ENCODE assay signal across 24 cellular contexts in the genomic region with DNA sequence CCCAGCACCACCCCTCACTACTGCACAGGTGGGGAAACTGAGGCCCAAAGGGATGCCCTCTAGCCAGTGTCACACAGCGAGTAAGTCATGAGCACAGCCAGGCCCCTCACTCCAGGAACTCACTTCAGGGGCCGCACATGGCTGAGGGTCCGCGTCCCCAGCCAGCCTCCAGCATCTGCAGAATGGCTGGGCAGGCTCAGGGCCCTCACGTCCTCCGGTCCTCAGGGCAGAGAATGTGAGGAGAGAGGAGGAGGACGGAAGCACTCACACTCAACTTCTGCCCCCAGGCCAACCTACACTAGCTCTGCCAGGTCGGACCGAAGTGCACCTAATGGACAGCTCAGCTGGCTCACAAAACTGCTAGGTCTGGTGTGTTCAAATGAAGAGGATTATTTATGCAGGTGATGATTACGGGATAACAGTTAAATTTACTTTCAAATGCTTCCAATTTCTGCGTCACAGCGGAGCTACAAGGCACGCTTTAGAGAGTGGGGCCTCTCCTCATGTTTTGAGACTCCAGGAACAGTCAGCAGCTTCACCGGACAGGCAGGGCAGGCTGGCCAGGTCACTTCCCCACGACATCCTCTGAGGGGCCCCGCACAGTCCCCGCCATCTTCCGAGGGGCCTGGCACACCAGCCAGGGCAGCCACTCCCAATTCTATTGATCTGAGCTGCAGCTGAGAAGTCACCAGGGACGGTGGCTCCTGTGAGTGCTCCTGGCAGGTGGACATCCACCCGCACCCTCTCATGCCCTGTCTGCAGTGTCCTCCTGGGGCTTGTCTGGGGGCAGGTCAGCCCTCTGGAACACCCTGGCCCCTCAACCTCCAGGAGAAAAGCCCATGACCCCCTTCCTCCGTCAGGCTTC. TPM values are rescaled to one million over a fixed set of nuclear protein-coding genes. Genes with fewer than 3 reads are reported as not detected.
DNase-seq lines count a peak whose midpoint lies in the region; ATAC-seq and TF ChIP-seq lines count a peak whose summit lies in the region.
"Had no signal": no experiment of that assay in that cellular context is flagged by ENCODE, and none has a peak within 500 bp of the region (broad histone marks: within the 10 kb centered on the region; RNA-seq: fewer than 3 reads in every experiment).

No MANE protein-coding gene starts in this region.

- H3K4me3 ChIP-seq in hepatocyte (no peak overlapping the region), neuronal stem cell (ENCODE audit: low read length in 2 of 2) (no peak overlapping the region)
- H3K4me3 ChIP-seq: testis had no signal

- peaks cover 21% of the 10 kb centered on the region for H3K79me1 ChIP-seq in neuronal stem cell (ENCODE audit: low read depth, low read length)

- peak overlapping the region; percentile 90 for H3K18ac ChIP-seq in neuronal stem cell (ENCODE audit: low read length)

- DNase-seq in stimulated activated CD4-positive, alpha-beta T cell treated with anti-CD3 and anti-CD28 coated beads, Interleukin-4, amount 100 ng/mL, for 1 hour, result peak; percentile 0
- no peak for DNase-seq in stimulated activated CD4-positive, alpha-beta T cell treated with anti-CD3 and anti-CD28 coated beads, Interleukin-15, amount 100 ng/mL, for 24 hours
- DNase-seq in hepatocyte (ENCODE audit: low spot score), result no peak
- DNase-seq in neuronal stem cell (ENCODE audit: low spot score), result no peak
- no peak for DNase-seq in activated T-helper 2 cell treated with anti-CD3 and anti-CD28 coated beads, Interferon-gamma antibody, Interleukin-2, Interleukin-4, amounts not matched to agents 10 μg/mL and 5 μg/mL and 100 μg/mL, durations not matched to agents 14 hours and 24 hours and 36 hours (ENCODE audit: low spot score)
- DNase-seq in NCI-H1694 (lab: John Stamatoyannopoulos, UW), result no peak
- no peak for DNase-seq in NCI-H446 (lab: John Stamatoyannopoulos, UW)
- DNase-seq: activated CD4-positive, alpha-beta T cell treated with anti-CD3 and anti-CD28 coated beads, Interleukin-2, amount 50 U/mL, for 4 hours; activated naive CD4-positive, alpha-beta T cell; activated T-cell treated with anti-CD3 and anti-CD28 coated beads for 4 hours; DMS79; erythroblast; foreskin fibroblast; hypothalamus; NCI-H2171 treated with DMSO at 0.1 percent for 48 hours; NCI-H526 treated with DMSO at 0.1 percent for 48 hours; SK-N-SH; stimulated activated CD4-positive, alpha-beta T cell treated with anti-CD3 and anti-CD28 coated beads, Interleukin-2, amount 100 ng/mL, for 24 hours; testis had no signal

- H2BK5ac ChIP-seq in neuronal stem cell (ENCODE audit: low read length), result no peak overlapping the region

- H3K27ac Mint-ChIP-seq in activated T-helper 2 cell treated with anti-CD3 and anti-CD28 coated beads, Interferon-gamma antibody, Interleukin-2, Interleukin-4, amounts not matched to agents 10 μg/mL and 5 μg/mL and 100 μg/mL, durations not matched to agents 14 hours and 24 hours and 36 hours, result no peak overlapping the region
- H3K27ac Mint-ChIP-seq: CD8-positive, alpha-beta memory T cell; stimulated activated memory B cell treated with anti-CD40 and anti-IgM and Interleukin-4, amounts not matched to agents 10 μg/mL and 1 μg/mL and 100 μg/mL, for 72 hours had no signal

- H3K36me3 ChIP-seq in hepatocyte (replicated peaks; ENCODE audit: insufficient read depth, low read depth) (no peaks in the 10 kb centered on the region), neuronal stem cell (replicated peaks in 1 of 2; ENCODE audit: control insufficient read depth in 2 of 2, insufficient read depth in 2 of 2, low read length in 2 of 2) (peaks cover 34 to 35% of the 10 kb centered on the region in 2 donors)

- peak overlapping the region; percentile 9 for H3K14ac ChIP-seq in neuronal stem cell (ENCODE audit: low read length)

- no peaks in the 10 kb centered on the region for H3K9me3 Mint-ChIP-seq in activated T-helper 2 cell treated with anti-CD3 and anti-CD28 coated beads, Interferon-gamma antibody, Interleukin-2, Interleukin-4, amounts not matched to agents 10 μg/mL and 5 μg/mL and 100 μg/mL, durations not matched to agents 14 hours and 24 hours and 36 hours
- H3K9me3 Mint-ChIP-seq: stimulated activated memory B cell treated with anti-CD40 and anti-IgM and Interleukin-4, amounts not matched to agents 10 μg/mL and 1 μg/mL and 100 μg/mL, for 72 hours had no signal

- H3K4me1 ChIP-seq in hepatocyte (ENCODE audit: insufficient read depth) (peaks cover 30% of the 10 kb centered on the region), neuronal stem cell (ENCODE audit: control insufficient read depth in 2 of 2, insufficient read depth in 1 of 2, low read depth in 1 of 2, low read length in 2 of 2) (peaks cover 17 to 23% of the 10 kb centered on the region in 2 donors)
- H3K4me1 ChIP-seq: parathyroid adenoma had no signal

- H4K8ac ChIP-seq in neuronal stem cell (ENCODE audit: low read depth, low read length), result no peak overlapping the region

- H3K4ac ChIP-seq in neuronal stem cell (ENCODE audit: low read length), result no peak overlapping the region

- H3K9ac ChIP-seq in neuronal stem cell (ENCODE audit: low read depth, low read length, poor library complexity), result peak overlapping the region; percentile 55
- H3K9ac ChIP-seq: KMS-11, parathyroid adenoma, SK-N-SH had no signal

- no peaks in the 10 kb centered on the region for H3K27me3 Mint-ChIP-seq in activated T-helper 2 cell treated with anti-CD3 and anti-CD28 coated beads, Interferon-gamma antibody, Interleukin-2, Interleukin-4, amounts not matched to agents 10 μg/mL and 5 μg/mL and 100 μg/mL, durations not matched to agents 14 hours and 24 hours and 36 hours (ENCODE audit: low read depth)

- peak overlapping the region; percentile 65 for H2BK12ac ChIP-seq in neuronal stem cell (ENCODE audit: low read length)

- peak overlapping the region; percentile 86 for H3K27ac ChIP-seq in hepatocyte
- no peak overlapping the region for H3K27ac ChIP-seq in neuronal stem cell (replicated peaks; ENCODE audit: low read length)
- H3K27ac ChIP-seq: KMS-11, parathyroid adenoma, testis had no signal

- H4K91ac ChIP-seq in neuronal stem cell (ENCODE audit: low read depth, low read length, poor library complexity), result no peak overlapping the region

- H2BK15ac ChIP-seq in neuronal stem cell (ENCODE audit: low read length), result peak overlapping the region; percentile 53

- H2AFZ ChIP-seq in hepatocyte (no peak overlapping the region), neuronal stem cell (ENCODE audit: low read length) (no peak overlapping the region)
- H2AFZ ChIP-seq: parathyroid adenoma had no signal

- no peaks in the 10 kb centered on the region for H3K4me1 Mint-ChIP-seq in activated T-helper 2 cell treated with anti-CD3 and anti-CD28 coated beads, Interferon-gamma antibody, Interleukin-2, Interleukin-4, amounts not matched to agents 10 μg/mL and 5 μg/mL and 100 μg/mL, durations not matched to agents 14 hours and 24 hours and 36 hours (ENCODE audit: low read depth)
- H3K4me1 Mint-ChIP-seq: CD8-positive, alpha-beta memory T cell; stimulated activated memory B cell treated with anti-CD40 and anti-IgM and Interleukin-4, amounts not matched to agents 10 μg/mL and 1 μg/mL and 100 μg/mL, for 72 hours had no signal

- H3K27me3 ChIP-seq in hepatocyte, result no peaks in the 10 kb centered on the region
- H3K27me3 ChIP-seq in neuronal stem cell (ENCODE audit: control insufficient read depth in 3 of 3, insufficient read depth in 3 of 3, low read depth in 1 of 3, low read length in 3 of 3), result no peaks in the 10 kb centered on the region
- H3K27me3 ChIP-seq: testis had no signal

- ATAC-seq in GM21515 (IDR thresholded peaks at IDR 0.05; ENCODE audit: unreplicated experiment), result no peak
- ATAC-seq: stimulated activated memory B cell treated with anti-CD40 and anti-IgM and Interleukin-4, amounts not matched to agents 10 μg/mL and 1 μg/mL and 100 μg/mL, for 72 hours had no signal

- H3K79me2 ChIP-seq in hepatocyte, result no peaks in the 10 kb centered on the region
- H3K79me2 ChIP-seq: parathyroid adenoma had no signal

- no peak for TF ChIP-seq CTCF in hepatocyte (IDR thresholded peaks at IDR 0.05; ENCODE audit: poor library complexity)

- H3K9me3 ChIP-seq in hepatocyte (ENCODE audit: low read depth), result no peaks in the 10 kb centered on the region
- no peaks in the 10 kb centered on the region for H3K9me3 ChIP-seq in neuronal stem cell (replicated peaks in 1 of 2; ENCODE audit: control insufficient read depth in 2 of 2, insufficient read depth in 1 of 2, low read depth in 1 of 2, low read length in 2 of 2)
- H3K9me3 ChIP-seq: SK-N-SH, testis had no signal

- H2AK5ac ChIP-seq in neuronal stem cell (ENCODE audit: low read depth, low read length), result peak overlapping the region; percentile 71

- H4K20me1 ChIP-seq in hepatocyte (ENCODE audit: insufficient read depth, poor library complexity, severe bottlenecking), result no peaks in the 10 kb centered on the region

- WGBS in hepatocyte (ENCODE audit: low lambda C conversion rate, missing lambda C conversion rate), result 86% methylated on average over 21 of the region's 21 CpGs
- WGBS in neuronal stem cell (ENCODE audit: extremely low coverage in 2 of 2, insufficient read length in 2 of 2, insufficient replicate concordance in 1 of 2), 2 donors, result no CpG with 5 or more reads among the region's 21 CpGs

- H3K9me2 ChIP-seq in hepatocyte (replicated peaks; ENCODE audit: insufficient read depth), result no peaks in the 10 kb centered on the region
- H3K9me2 ChIP-seq: SK-N-SH had no signal

- H3K23ac ChIP-seq in neuronal stem cell (ENCODE audit: low read depth, low read length, poor library complexity), result peak overlapping the region; percentile 90

- intact Hi-C loops in activated T-helper 2 cell treated with anti-CD3 and anti-CD28 coated beads, Interferon-gamma antibody, Interleukin-2, Interleukin-4, amounts not matched to agents 10 μg/mL and 5 μg/mL and 100 μg/mL, durations not matched to agents 14 hours and 24 hours and 36 hours (cut with micrococcal nuclease), result no loop called here

- H3K4me2 ChIP-seq in hepatocyte (no peak overlapping the region), neuronal stem cell (ENCODE audit: insufficient read depth, low read length, poor library complexity, severe bottlenecking) (no peak overlapping the region)
- H3K4me2 ChIP-seq: KMS-11, SK-N-SH had no signal

- H3K4me3 Mint-ChIP-seq in activated T-helper 2 cell treated with anti-CD3 and anti-CD28 coated beads, Interferon-gamma antibody, Interleukin-2, Interleukin-4, amounts not matched to agents 10 μg/mL and 5 μg/mL and 100 μg/mL, durations not matched to agents 14 hours and 24 hours and 36 hours (ENCODE audit: low read depth), result no peak overlapping the region
- H3K4me3 Mint-ChIP-seq: CD8-positive, alpha-beta memory T cell; stimulated activated memory B cell treated with anti-CD40 and anti-IgM and Interleukin-4, amounts not matched to agents 10 μg/mL and 1 μg/mL and 100 μg/mL, for 72 hours had no signal

- no peaks in the 10 kb centered on the region for H3K36me3 Mint-ChIP-seq in activated T-helper 2 cell treated with anti-CD3 and anti-CD28 coated beads, Interferon-gamma antibody, Interleukin-2, Interleukin-4, amounts not matched to agents 10 μg/mL and 5 μg/mL and 100 μg/mL, durations not matched to agents 14 hours and 24 hours and 36 hours (ENCODE audit: low read depth)
- H3K36me3 Mint-ChIP-seq: CD8-positive, alpha-beta memory T cell; stimulated activated memory B cell treated with anti-CD40 and anti-IgM and Interleukin-4, amounts not matched to agents 10 μg/mL and 1 μg/mL and 100 μg/mL, for 72 hours had no signal

- H2BK120ac ChIP-seq in neuronal stem cell (ENCODE audit: low read depth, low read length), result no peak overlapping the region

RNA-seq across cellular contexts. Expression of gene KIF1A, which starts 26.5 kb away (rescaled TPM):
- total RNA-seq in hepatocyte, result 16.5 and 28.2 TPM in 2 replicates
- polyA plus RNA-seq in hepatocyte, result 16.1 and 19.9 TPM in 2 replicates
- polyA plus RNA-seq in neuronal stem cell (2013, experiment 1 of 2), result 32.5 TPM
- 33.9 TPM for polyA plus RNA-seq in neuronal stem cell (2013, experiment 2 of 2)
- total RNA-seq in activated T-helper 2 cell treated with anti-CD3 and anti-CD28 coated beads, Interferon-gamma antibody, Interleukin-2, Interleukin-4, amounts not matched to agents 10 μg/mL and 5 μg/mL and 100 μg/mL, durations not matched to agents 14 hours and 24 hours and 36 hours, result 0.97 and 2.2 TPM in 2 replicates
- polyA plus RNA-seq: CD8-positive, alpha-beta memory T cell had no signal
